ENCODE assay signal across 8 cellular contexts in the genomic region with DNA sequence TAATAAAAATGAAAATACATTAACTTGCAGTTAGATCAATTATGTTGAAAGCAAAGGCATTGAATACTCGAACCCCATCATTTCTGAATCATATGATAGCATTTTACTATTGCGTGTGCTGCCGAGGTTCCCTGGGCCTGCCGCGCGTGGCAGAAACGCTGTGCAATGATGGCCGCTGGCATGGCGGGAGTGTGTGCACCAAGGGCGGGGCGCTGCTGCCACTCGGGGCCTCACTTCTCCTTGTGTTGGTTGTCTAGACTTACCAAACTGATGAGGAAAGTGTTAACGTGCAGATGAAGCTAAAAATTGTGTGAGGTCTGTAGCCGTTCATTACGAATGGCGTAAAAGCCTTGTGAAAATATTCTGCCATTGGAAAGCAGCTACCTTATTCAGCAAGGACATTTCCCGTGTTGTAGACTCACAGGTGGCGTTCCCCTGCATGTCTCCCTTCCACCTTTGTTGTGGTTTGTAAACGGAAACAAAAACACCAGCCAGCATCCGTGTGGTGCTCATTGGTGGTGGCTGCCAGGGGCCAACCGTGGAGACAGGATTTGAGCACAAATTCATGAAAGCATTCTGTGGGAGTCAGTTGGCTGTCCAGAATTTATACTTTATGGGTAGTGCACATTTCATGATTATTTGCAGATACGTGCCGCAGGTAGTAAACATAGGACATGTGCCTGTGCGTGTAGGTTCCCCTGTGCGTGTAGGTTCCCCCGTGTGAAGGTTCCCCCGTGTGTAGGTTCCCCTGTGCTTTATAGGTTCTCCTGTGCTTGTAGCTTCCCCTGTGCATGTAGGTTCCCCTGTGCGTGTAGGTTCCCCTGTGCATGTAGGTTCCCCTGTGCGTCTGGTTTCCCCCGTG. TPM values are rescaled to one million over a fixed set of nuclear protein-coding genes. Genes with fewer than 3 reads are reported as not detected.
DNase-seq lines count a peak whose midpoint lies in the region; ATAC-seq lines count a peak whose summit lies in the region.

No MANE protein-coding gene starts in this region.

- ATAC-seq in GM21381 (IDR thresholded peaks at IDR 0.05; ENCODE audit: unreplicated experiment) (peak; percentile 58), esophagus mucosa (no peak)

- no peaks in the 10 kb centered on the region for H3K9me3 ChIP-seq in effector memory CD4-positive, alpha-beta T cell (ENCODE audit: control insufficient read depth, low read length)

- peak overlapping the region; percentile 60 for H3K4me3 ChIP-seq in effector memory CD4-positive, alpha-beta T cell (ENCODE audit: insufficient read depth, low read depth, low read length, poor library complexity, severe bottlenecking)

- peak; percentile 58 to 60 for DNase-seq in activated CD4-positive, alpha-beta T cell treated with anti-CD3 and anti-CD28 coated beads, Interleukin-2, amount 50 U/mL, for 4 hours
- peak; percentile 70 to 77 (median 71) for DNase-seq in effector memory CD4-positive, alpha-beta T cell
- DNase-seq in stimulated activated CD8-positive, alpha-beta memory T cell treated with anti-CD3 and anti-CD28 coated beads, Interleukin-4, amount 100 ng/mL, for 24 hours (ENCODE audit: low read depth), result peak; percentile 25
- no peak for DNase-seq in T1000 (lab: John Stamatoyannopoulos, UW)
- DNase-seq in SHP77 treated with DMSO at 0.1 percent for 48 hours (lab: John Stamatoyannopoulos, UW), result no peak
- DNase-seq in NCI-H526 treated with DMSO at 0.1 percent for 48 hours (lab: John Stamatoyannopoulos, UW), result no peak

- H3K36me3 ChIP-seq in effector memory CD4-positive, alpha-beta T cell (ENCODE audit: control insufficient read depth, insufficient read depth, low read length), result no peaks in the 10 kb centered on the region

- peak overlapping the region; percentile 35 for H3K27ac ChIP-seq in effector memory CD4-positive, alpha-beta T cell (ENCODE audit: insufficient read depth, low read length, poor library complexity, severe bottlenecking)

- peaks cover 18% of the 10 kb centered on the region for H3K4me1 ChIP-seq in effector memory CD4-positive, alpha-beta T cell (ENCODE audit: control insufficient read depth, insufficient read depth, low read length, poor library complexity, severe bottlenecking)

- no peaks in the 10 kb centered on the region for H3K27me3 ChIP-seq in effector memory CD4-positive, alpha-beta T cell (replicated peaks; ENCODE audit: control insufficient read depth, insufficient read depth, low read length, poor library complexity, severe bottlenecking)

RNA-seq across cellular contexts. Expression of gene GRAMD4, which starts 5.9 kb away (rescaled TPM):
- 37.7 TPM for total RNA-seq in esophagus mucosa

Comparison
In these comparisons a context has a peak if more than half of its experiments do, and no peak if none do; other contexts are left out.
1. DNase-seq: peak in activated CD4-positive, alpha-beta T cell treated with anti-CD3 and anti-CD28 coated beads, Interleukin-2, amount 50 U/mL, for 4 hours (2 of 2), effector memory CD4-positive, alpha-beta T cell (3 of 3) and stimulated activated CD8-positive, alpha-beta memory T cell treated with anti-CD3 and anti-CD28 coated beads, Interleukin-4, amount 100 ng/mL, for 24 hours (single experiment); none in T1000 (single experiment), SHP77 treated with DMSO at 0.1 percent for 48 hours (single experiment) and NCI-H526 treated with DMSO at 0.1 percent for 48 hours (single experiment).